8 cellular contexts compared by ENCODE assay signal in genomic region chr3:15097889-15098288, GRCh38. TPM values are rescaled to one million over a fixed set of nuclear protein-coding genes. Genes with fewer than 3 reads are reported as not detected.
DNase-seq lines count a peak whose midpoint lies in the region; ATAC-seq, FAIRE-seq and TF ChIP-seq lines count a peak whose summit lies in the region.

No MANE protein-coding gene starts in this region.

- no peak for DNase-seq in GM18507 (ENCODE audit: extremely low spot score, insufficient read length, low read depth)
- no peak for DNase-seq in RWPE2 (ENCODE audit: low spot score)
- DNase-seq in chondrocyte (ENCODE audit: low spot score): no peak
- DNase-seq in natural killer cell treated with Interleukin-12 subunit alpha and Interleukin-12 subunit beta and Interleukin-15 and Interleukin-18, amount 100 ng/mL, for 72 hours (ENCODE audit: low spot score): no peak
- no peak for DNase-seq in NCI-H1694 (lab: John Stamatoyannopoulos, UW)
- no peak for DNase-seq in hypothalamus (lab: John Stamatoyannopoulos, UW)
- DNase-seq in mucosa of gallbladder (ENCODE audit: low spot score): no peak

- peak overlapping the region; percentile 62 for H3K4me3 ChIP-seq in RWPE2 (ENCODE audit: severe bottlenecking)

- no peaks in the 10 kb centered on the region for H3K9me3 Mint-ChIP-seq in chondrocyte (ENCODE audit: low read depth)
- no peaks in the 10 kb centered on the region for H3K9me3 Mint-ChIP-seq in natural killer cell treated with Interleukin-12 subunit alpha and Interleukin-12 subunit beta and Interleukin-15 and Interleukin-18, amount 100 ng/mL, for 72 hours

- no peaks in the 10 kb centered on the region for H3K9me3 ChIP-seq in RWPE2 (ENCODE audit: severe bottlenecking)

- peaks cover 46% of the 10 kb centered on the region for H3K4me1 Mint-ChIP-seq in chondrocyte (ENCODE audit: low read depth)
- H3K4me1 Mint-ChIP-seq in natural killer cell treated with Interleukin-12 subunit alpha and Interleukin-12 subunit beta and Interleukin-15 and Interleukin-18, amount 100 ng/mL, for 72 hours (ENCODE audit: low read depth in 2 of 2): peaks cover 18 to 19% of the 10 kb centered on the region in 2 donors

- peak overlapping the region; percentile 96 for H3K27ac Mint-ChIP-seq in chondrocyte (ENCODE audit: unreplicated experiment)
- peak overlapping the region; percentile 87 to 88 for H3K27ac Mint-ChIP-seq in natural killer cell treated with Interleukin-12 subunit alpha and Interleukin-12 subunit beta and Interleukin-15 and Interleukin-18, amount 100 ng/mL, for 72 hours

- peaks cover 7% of the 10 kb centered on the region for H3K4me1 ChIP-seq in RWPE2 (ENCODE audit: insufficient read depth, poor library complexity, severe bottlenecking)

- FAIRE-seq in GM18507 (lab: Jason Lieb, UNC): peak; percentile 50

- no peak overlapping the region for H3K27ac ChIP-seq in RWPE2 (ENCODE audit: poor library complexity, severe bottlenecking)

- ATAC-seq in RWPE2 (ENCODE audit: low read depth) (no peak), GM19023 (IDR thresholded peaks at IDR 0.05; ENCODE audit: unreplicated experiment) (no peak)
- ATAC-seq in natural killer cell treated with Interleukin-12 subunit alpha and Interleukin-12 subunit beta and Interleukin-15 and Interleukin-18, amount 100 ng/mL, for 72 hours: peak in 1 of 2 donors; percentile 14

- TF ChIP-seq CTCF in RWPE2 (IDR thresholded peaks at IDR 0.05; ENCODE audit: poor library complexity, severe bottlenecking) (no peak), chondrocyte (IDR thresholded peaks at IDR 0.05) (no peak)

- peak overlapping the region; percentile 93 for H3K4me3 Mint-ChIP-seq in chondrocyte (ENCODE audit: unreplicated experiment)
- peak overlapping the region; percentile 93 for H3K4me3 Mint-ChIP-seq in natural killer cell treated with Interleukin-12 subunit alpha and Interleukin-12 subunit beta and Interleukin-15 and Interleukin-18, amount 100 ng/mL, for 72 hours

- H3K27me3 Mint-ChIP-seq in chondrocyte (ENCODE audit: low read depth): no peaks in the 10 kb centered on the region
- H3K27me3 Mint-ChIP-seq in natural killer cell treated with Interleukin-12 subunit alpha and Interleukin-12 subunit beta and Interleukin-15 and Interleukin-18, amount 100 ng/mL, for 72 hours: peaks cover 0 to 2% of the 10 kb centered on the region in 2 donors

- peaks cover 44% of the 10 kb centered on the region for H3K36me3 ChIP-seq in RWPE2 (ENCODE audit: low read depth)

- H3K36me3 Mint-ChIP-seq in chondrocyte (ENCODE audit: low read depth): peaks cover 5% of the 10 kb centered on the region
- peaks cover 10% of the 10 kb centered on the region for H3K36me3 Mint-ChIP-seq in natural killer cell treated with Interleukin-12 subunit alpha and Interleukin-12 subunit beta and Interleukin-15 and Interleukin-18, amount 100 ng/mL, for 72 hours

- no peaks in the 10 kb centered on the region for H3K27me3 ChIP-seq in RWPE2 (ENCODE audit: insufficient read depth, poor library complexity, severe bottlenecking)

RNA-seq across cellular contexts. Expression of gene RBSN, which starts 1.1 kb away (rescaled TPM):
- total RNA-seq in chondrocyte (22.3 to 31.4 TPM (median 24.1 TPM) in 3 replicates), mucosa of gallbladder (19.2 TPM)
- total RNA-seq in natural killer cell treated with Interleukin-12 subunit alpha and Interleukin-12 subunit beta and Interleukin-15 and Interleukin-18, amount 100 ng/mL, for 72 hours: 10 to 100 TPM; 17.9 to 19.1 TPM

RNA-seq across cellular contexts. Expression of gene MRPS25, which starts 32.8 kb away (rescaled TPM):
- 29.5 to 35.7 TPM (median 29.8 TPM) in 3 replicates for total RNA-seq in chondrocyte
- 100 to 1,000 TPM in 1 of 2 donors, 10 to 100 TPM in 1; 41.5 to 117 TPM for total RNA-seq in natural killer cell treated with Interleukin-12 subunit alpha and Interleukin-12 subunit beta and Interleukin-15 and Interleukin-18, amount 100 ng/mL, for 72 hours
- total RNA-seq in mucosa of gallbladder: 48.8 TPM
